Comparison of ENCODE assay signal across 9 cellular contexts in the genomic region with DNA sequence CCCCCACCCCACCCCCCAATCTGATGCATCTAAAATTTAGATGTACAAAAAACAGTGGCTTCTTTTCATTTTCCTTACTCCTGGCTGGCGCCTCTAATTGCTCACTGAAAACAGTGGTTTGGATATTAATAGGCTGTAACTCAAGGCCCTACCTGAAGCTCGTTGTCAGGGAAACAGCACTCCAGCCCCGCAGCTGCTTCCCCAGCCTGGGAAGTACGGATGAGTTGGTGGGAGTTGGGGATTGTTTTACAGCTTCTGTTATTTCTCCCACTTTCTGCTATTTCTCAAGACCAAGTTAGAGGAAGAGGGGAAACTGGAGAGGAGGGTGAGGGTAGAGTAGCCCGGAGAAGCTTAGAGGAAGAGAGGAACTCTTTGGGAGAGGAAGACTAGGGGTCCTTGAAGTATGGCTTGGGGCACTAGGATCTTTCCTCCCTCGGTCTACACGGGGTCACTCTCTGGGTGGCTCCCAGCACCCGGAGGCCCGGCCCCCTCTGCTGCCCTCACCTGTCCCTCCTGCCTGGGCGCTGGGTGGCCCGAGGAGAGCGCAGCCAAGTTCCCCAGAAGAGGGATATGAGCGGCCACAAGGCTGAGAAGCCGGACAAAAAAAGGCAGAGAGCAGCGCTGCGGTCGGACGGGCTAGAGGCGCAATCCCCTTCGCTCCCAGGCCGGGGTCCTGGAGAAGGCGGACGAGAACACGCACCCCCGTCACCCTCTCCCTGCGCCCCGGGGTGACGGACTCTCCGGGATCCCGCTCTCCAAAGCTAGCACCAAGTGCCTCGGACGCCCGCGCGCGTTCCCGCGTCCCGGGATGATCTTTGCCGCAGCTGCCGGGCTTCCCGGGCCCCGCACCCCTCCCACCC. TPM values are rescaled to one million over a fixed set of nuclear protein-coding genes. Genes with fewer than 3 reads are reported as not detected.
DNase-seq lines count a peak whose midpoint lies in the region; ATAC-seq, FAIRE-seq and TF ChIP-seq lines count a peak whose summit lies in the region.
"Had no signal": no experiment of that assay in that cellular context is flagged by ENCODE, and none has a peak within 500 bp of the region (broad histone marks: within the 10 kb centered on the region; RNA-seq: fewer than 3 reads in every experiment).

No MANE protein-coding gene starts in this region.

- no peak overlapping the region for H4K5ac ChIP-seq in H1 (ENCODE audit: insufficient read length, low read depth, low read length)

- peaks cover 7% of the 10 kb centered on the region for H3K4me1 Mint-ChIP-seq in T-helper 2 cell treated with Interferon-gamma antibody and Interleukin-4, amounts not matched to agents 5 μg/mL and 100 μg/mL, for 36 hours (ENCODE audit: low read depth)

- no peak overlapping the region for H2AK5ac ChIP-seq in H1 (ENCODE audit: low read depth, low read length)
- H2AK5ac ChIP-seq in neuronal stem cell (ENCODE audit: low read depth, low read length), result peak overlapping the region; percentile 68

- CTCF ChIA-PET in H1 (lab: Charles Lee; ENCODE audit: partially characterized antibody), result interaction anchor here (0.6 to 9.1 kb wide), 23 partner anchors 12 to 1135 kb away, joined by 3 to 97 read pairs (median 4); no protein-coding TSS in a partner anchor

- no peak overlapping the region for H3K4ac ChIP-seq in H1 (replicated peaks; ENCODE audit: insufficient read length, low read depth, low read length)
- no peak overlapping the region for H3K4ac ChIP-seq in neuronal stem cell (ENCODE audit: low read length)

- POLR2A ChIA-PET in H1 (lab: Charles Lee; ENCODE audit: partially characterized antibody), result interaction anchor here (0.6 to 1.1 kb wide), 5 partner anchors 14 to 340 kb away, joined by 3 to 4 read pairs (median 3); no protein-coding TSS in a partner anchor

- H2BK120ac ChIP-seq in H1 (replicated peaks; ENCODE audit: low read depth, low read length) (no peak overlapping the region), neuronal stem cell (ENCODE audit: low read depth, low read length) (no peak overlapping the region)

- no peaks in the 10 kb centered on the region for H3K79me2 ChIP-seq in H1 (ENCODE audit: control insufficient read depth in 1 of 2, insufficient read depth in 2 of 2, low read length in 2 of 2)

- H2AFZ ChIP-seq in H1 (ENCODE audit: low read length) (no peak overlapping the region), neuronal stem cell (ENCODE audit: low read length) (peak overlapping the region; percentile 93)

- H2BK5ac ChIP-seq in H1 (ENCODE audit: low read depth, low read length) (no peak overlapping the region), neuronal stem cell (ENCODE audit: low read length) (no peak overlapping the region)

- H3K27ac ChIP-seq in H1 (ENCODE audit: low read depth, low read length) (no peak overlapping the region), neuronal stem cell (replicated peaks; ENCODE audit: low read length) (no peak overlapping the region)
- H3K27ac ChIP-seq: neutrophil had no signal

- H3K9ac ChIP-seq in H1 (replicated peaks in 1 of 4; ENCODE audit: extremely low read depth in 1 of 4, low read depth in 3 of 4, low read length in 3 of 4) (no peak overlapping the region), neuronal stem cell (ENCODE audit: low read depth, low read length, poor library complexity) (no peak overlapping the region)

- no peak for DNase-seq in T-helper 2 cell treated with Interferon-gamma antibody and Interleukin-4, amounts not matched to agents 5 μg/mL and 100 μg/mL, for 36 hours (ENCODE audit: low spot score)
- DNase-seq in T-helper 2 cell, result no peak
- peak; percentile 39 to 77 for DNase-seq in NCI-H526 (lab: John Stamatoyannopoulos, UW)
- peak in 1 of 2 experiments; percentile 73 for DNase-seq in H1 (ENCODE audit: low read depth in 1 of 2, low spot score in 2 of 2)
- peak; percentile 17 for DNase-seq in neuronal stem cell (ENCODE audit: low spot score)
- DNase-seq in stimulated activated CD4-positive, alpha-beta T cell treated with anti-CD3 and anti-CD28 coated beads, Interleukin-4, amount 100 ng/mL, for 24 hours, result no peak
- DNase-seq in MV-4-11 (lab: John Stamatoyannopoulos, UW), result no peak

- H3K23ac ChIP-seq in H1 (ENCODE audit: insufficient read length) (no peak overlapping the region), neuronal stem cell (ENCODE audit: low read depth, low read length, poor library complexity) (peak overlapping the region; percentile 69)

- H4K91ac ChIP-seq in H1 (replicated peaks; ENCODE audit: insufficient read length, low read length) (no peak overlapping the region), neuronal stem cell (ENCODE audit: low read depth, low read length, poor library complexity) (no peak overlapping the region)

- no peak for TF ChIP-seq RAD21 in H1 (IDR thresholded peaks at IDR 0.05 in 1 of 2, conservative IDR thresholded peaks at IDR 0.05 in 1 of 2; ENCODE audit: low read depth in 2 of 2, low read length in 2 of 2)

- H3K9me3 ChIP-seq in H1 (ENCODE audit: insufficient read depth in 2 of 2, low read depth in 1 of 2, low read length in 1 of 2), result no peaks in the 10 kb centered on the region
- H3K9me3 ChIP-seq in neuronal stem cell (replicated peaks in 1 of 2; ENCODE audit: control insufficient read depth in 2 of 2, insufficient read depth in 1 of 2, low read depth in 1 of 2, low read length in 2 of 2), result no peaks in the 10 kb centered on the region
- H3K9me3 ChIP-seq: neutrophil had no signal

- no peaks in the 10 kb centered on the region for H3K79me1 ChIP-seq in H1 (ENCODE audit: low read depth, low read length)
- no peaks in the 10 kb centered on the region for H3K79me1 ChIP-seq in neuronal stem cell (ENCODE audit: low read depth, low read length)

- H3K23me2 ChIP-seq in H1 (ENCODE audit: low read depth, low read length), result peaks cover 8% of the 10 kb centered on the region; the same call in 1 of the 2 replicates

- H3K27ac Mint-ChIP-seq in T-helper 2 cell treated with Interferon-gamma antibody and Interleukin-4, amounts not matched to agents 5 μg/mL and 100 μg/mL, for 36 hours, result no peak overlapping the region

- no peak overlapping the region; the same call in 1 of the 2 replicates for H3K18ac ChIP-seq in H1 (ENCODE audit: extremely low read depth, low read length)
- peak overlapping the region; percentile 71 for H3K18ac ChIP-seq in neuronal stem cell (ENCODE audit: low read length)

- no peaks in the 10 kb centered on the region for H4K20me1 ChIP-seq in H1 (replicated peaks in 1 of 2; ENCODE audit: control insufficient read depth in 1 of 2, insufficient read depth in 2 of 2, low read length in 2 of 2)

- no peak for ATAC-seq in HG03378 (IDR thresholded peaks at IDR 0.05; ENCODE audit: unreplicated experiment)

- no peak for TF ChIP-seq CTCF in H1 (IDR thresholded peaks at IDR 0.05; ENCODE audit: control extremely low read depth in 1 of 3, insufficient read depth in 1 of 3, low read depth in 1 of 3, low read length in 3 of 3)

- peaks cover 76% of the 10 kb centered on the region for H3K27me3 Mint-ChIP-seq in T-helper 2 cell treated with Interferon-gamma antibody and Interleukin-4, amounts not matched to agents 5 μg/mL and 100 μg/mL, for 36 hours (ENCODE audit: low read depth)

- 12% methylated on average over 17 of the region's 43 CpGs; no CpG with 5 or more reads in 1 of the 2 experiments for WGBS in H1 (ENCODE audit: extremely low coverage in 1 of 2, insufficient coverage in 1 of 2, insufficient read length in 1 of 2, insufficient replicate concordance in 2 of 2, low coverage in 1 of 2, low lambda C conversion rate in 2 of 2, missing lambda C conversion rate in 1 of 2), 2 experiments
- no CpG with 5 or more reads among the region's 43 CpGs for WGBS in neuronal stem cell (ENCODE audit: extremely low coverage in 2 of 2, insufficient read length in 2 of 2, insufficient replicate concordance in 1 of 2), 2 donors

- H3K4me3 Mint-ChIP-seq in T-helper 2 cell treated with Interferon-gamma antibody and Interleukin-4, amounts not matched to agents 5 μg/mL and 100 μg/mL, for 36 hours, result peak overlapping the region; percentile 56

- no peak overlapping the region for H2BK12ac ChIP-seq in H1 (ENCODE audit: low read depth, low read length)
- H2BK12ac ChIP-seq in neuronal stem cell (ENCODE audit: low read length), result no peak overlapping the region

- H3K4me3 ChIP-seq in H1 (ENCODE audit: extremely low read depth in 1 of 4, insufficient read depth in 2 of 4, low read depth in 3 of 4, low read length in 4 of 4) (peak overlapping the region; percentile 56 to 82 (median 66)), neuronal stem cell (ENCODE audit: low read length in 2 of 2) (peak overlapping the region; percentile 40 to 73)

- no peaks in the 10 kb centered on the region for H3K36me3 Mint-ChIP-seq in T-helper 2 cell treated with Interferon-gamma antibody and Interleukin-4, amounts not matched to agents 5 μg/mL and 100 μg/mL, for 36 hours (ENCODE audit: low read depth)

- H3K27me3 ChIP-seq in H1 (replicated peaks in 1 of 4; ENCODE audit: control insufficient read depth in 3 of 4, extremely low read depth in 1 of 4, insufficient read depth in 3 of 4, low read length in 3 of 4) (peaks cover 0 to 34% (median 24%) of the 10 kb centered on the region in 4 experiments; a peak in 6 of 7 replicates), neuronal stem cell (ENCODE audit: control insufficient read depth in 3 of 3, insufficient read depth in 3 of 3, low read depth in 1 of 3, low read length in 3 of 3) (peaks cover 5 to 97% (median 31%) of the 10 kb centered on the region in 3 experiments)

- no peak for FAIRE-seq in H1 (lab: Jason Lieb, UNC)

- H3K14ac ChIP-seq in H1 (ENCODE audit: insufficient read length) (no peak overlapping the region), neuronal stem cell (ENCODE audit: low read length) (peak overlapping the region; percentile 75)

- H3K36me3 ChIP-seq in H1 (ENCODE audit: control insufficient read depth in 2 of 4, insufficient read depth in 4 of 4, low read length in 3 of 4) (no peaks in the 10 kb centered on the region), neuronal stem cell (replicated peaks in 1 of 2; ENCODE audit: control insufficient read depth in 2 of 2, insufficient read depth in 2 of 2, low read length in 2 of 2) (no peaks in the 10 kb centered on the region)
- H3K36me3 ChIP-seq: neutrophil had no signal

- 0 out of 2 replicates have a peak overlapping the region, but pooled peaks have one; percentile 53 for H2BK15ac ChIP-seq in H1 (ENCODE audit: low read length)
- peak overlapping the region; percentile 51 for H2BK15ac ChIP-seq in neuronal stem cell (ENCODE audit: low read length)

- TF ChIP-seq EP300 in H1 (IDR thresholded peaks at IDR 0.05; ENCODE audit: borderline replicate concordance in 1 of 2, low read depth in 2 of 2, low read length in 2 of 2), result no peak

- H3K9me3 Mint-ChIP-seq in T-helper 2 cell treated with Interferon-gamma antibody and Interleukin-4, amounts not matched to agents 5 μg/mL and 100 μg/mL, for 36 hours, result no peaks in the 10 kb centered on the region

- H3K56ac ChIP-seq in H1 (replicated peaks; ENCODE audit: insufficient read length, low read depth, low read length), result no peak overlapping the region

- H2BK20ac ChIP-seq in H1 (ENCODE audit: low read length), result no peak overlapping the region

- no peak for TF ChIP-seq POLR2A in H1 (IDR thresholded peaks at IDR 0.05; ENCODE audit: control extremely low read depth in 1 of 2, low read depth in 2 of 2, low read length in 2 of 2)

- H3K4me1 ChIP-seq in H1 (replicated peaks in 1 of 4; ENCODE audit: control insufficient read depth in 3 of 4, insufficient read depth in 4 of 4, low read length in 3 of 4) (peaks cover 0 to 3% (median 1%) of the 10 kb centered on the region in 4 experiments; a peak in 5 of 7 replicates), neuronal stem cell (ENCODE audit: control insufficient read depth in 2 of 2, insufficient read depth in 1 of 2, low read depth in 1 of 2, low read length in 2 of 2) (peaks cover 0 to 5% of the 10 kb centered on the region in 2 donors)

- H3K4me2 ChIP-seq in H1 (ENCODE audit: insufficient read depth in 1 of 2, low read depth in 2 of 2, low read length in 2 of 2) (peak overlapping the region; percentile 98 to 99), neuronal stem cell (ENCODE audit: insufficient read depth, low read length, poor library complexity, severe bottlenecking) (peak overlapping the region; percentile 85)

- no peak overlapping the region for H4K8ac ChIP-seq in H1 (ENCODE audit: extremely low read depth, insufficient read depth, low read length)
- peak overlapping the region; percentile 54 for H4K8ac ChIP-seq in neuronal stem cell (ENCODE audit: low read depth, low read length)

RNA-seq across cellular contexts. Expression of gene SPTB, which starts 0.7 kb away (rescaled TPM):
- total RNA-seq in H1 (2021; fragmentation: NEBNext Ultra II Directional; extraction: Animal tissue kit (Norgen Biotek cat#: 25700)), result 2.4 and 2.7 TPM in 2 replicates
- 0.30 and 0.60 TPM in 2 replicates for polyA plus RNA-seq in H1 (2011; rRNA removed)
- 0.52 TPM for polyA plus RNA-seq in H1 (2011; cell fraction: cytosol; rRNA removed)
- 1.9 TPM for polyA plus RNA-seq in H1 (2011; cell fraction: nucleus; rRNA removed)
- 1.6 to 2.5 TPM (median 2.3 TPM) in 4 replicates for polyA plus RNA-seq in H1 (2012, experiment 1 of 2)
- 0.75 TPM for polyA plus RNA-seq in H1 (2012, experiment 2 of 2)
- 0.53 TPM for polyA plus RNA-seq in H1 (2013, experiment 1 of 2)
- 0.46 TPM for polyA plus RNA-seq in H1 (2013, experiment 2 of 2)
- 1.1 and 1.3 TPM in 2 replicates for polyA minus RNA-seq in H1 (2011; rRNA and poly(A)+ RNA removed)
- polyA minus RNA-seq in H1 (2011; cell fraction: cytosol; rRNA and poly(A)+ RNA removed), result 1.8 TPM
- 2.0 TPM for polyA minus RNA-seq in H1 (2011; cell fraction: nucleus; rRNA and poly(A)+ RNA removed)
- polyA plus RNA-seq in neuronal stem cell (2013, experiment 1 of 2), result 0.39 TPM
- 0.43 TPM for polyA plus RNA-seq in neuronal stem cell (2013, experiment 2 of 2)

RNA-seq across cellular contexts. Expression of gene CHURC1, which starts 35.2 kb away (rescaled TPM):
- total RNA-seq in H1 (2021; fragmentation: NEBNext Ultra II Directional; extraction: Animal tissue kit (Norgen Biotek cat#: 25700)), result 50.2 and 55.6 TPM in 2 replicates
- 44.8 and 59.3 TPM in 2 replicates for polyA plus RNA-seq in H1 (2011; rRNA removed)
- 43.3 TPM for polyA plus RNA-seq in H1 (2011; cell fraction: cytosol; rRNA removed)
- 11.4 TPM for polyA plus RNA-seq in H1 (2011; cell fraction: nucleus; rRNA removed)
- 31.2 to 64.3 TPM (median 43.5 TPM) in 4 replicates for polyA plus RNA-seq in H1 (2012, experiment 1 of 2)
- 35.9 TPM for polyA plus RNA-seq in H1 (2012, experiment 2 of 2)
- 149 TPM for polyA plus RNA-seq in H1 (2013, experiment 1 of 2)
- polyA plus RNA-seq in H1 (2013, experiment 2 of 2), result 132 TPM
- 9.7 and 14.7 TPM in 2 replicates for polyA minus RNA-seq in H1 (2011; rRNA and poly(A)+ RNA removed)
- 6.9 TPM for polyA minus RNA-seq in H1 (2011; cell fraction: cytosol; rRNA and poly(A)+ RNA removed)
- polyA minus RNA-seq in H1 (2011; cell fraction: nucleus; rRNA and poly(A)+ RNA removed), result 37.0 TPM
- 45.0 TPM for polyA plus RNA-seq in neuronal stem cell (2013, experiment 1 of 2)
- polyA plus RNA-seq in neuronal stem cell (2013, experiment 2 of 2), result 46.0 TPM

Comparison
In these comparisons a context has a peak if more than half of its experiments do, and no peak if none do; other contexts are left out.
1. DNase-seq: peak in NCI-H526 (2 of 2) and neuronal stem cell (single experiment); none in T-helper 2 cell treated with Interferon-gamma antibody and Interleukin-4, amounts not matched to agents 5 μg/mL and 100 μg/mL, for 36 hours (single experiment), T-helper 2 cell (0 of 5), stimulated activated CD4-positive, alpha-beta T cell treated with anti-CD3 and anti-CD28 coated beads, Interleukin-4, amount 100 ng/mL, for 24 hours (single experiment) and MV-4-11 (single experiment).